Comparison of ENCODE assay signal across 9 cellular contexts in genomic region chr2:199488772-199489400, GRCh38. TPM values are rescaled to one million over a fixed set of nuclear protein-coding genes. Genes with fewer than 3 reads are reported as not detected.
DNase-seq lines count a peak whose midpoint lies in the region; ATAC-seq and TF ChIP-seq lines count a peak whose summit lies in the region.
"Had no signal": no experiment of that assay in that cellular context is flagged by ENCODE, and none has a peak within 500 bp of the region (broad histone marks: within the 10 kb centered on the region; RNA-seq: fewer than 3 reads in every experiment).

No MANE protein-coding gene starts in this region.

- no peak overlapping the region for H3K27ac Mint-ChIP-seq in activated T-cell treated with anti-CD3 and anti-CD28 coated beads, Interleukin-2, amount 50 U/mL, for 72 hours

- H3K9me3 Mint-ChIP-seq in activated T-cell treated with anti-CD3 and anti-CD28 coated beads, Interleukin-2, amount 50 U/mL, for 72 hours: no peaks in the 10 kb centered on the region

- peaks cover 29% of the 10 kb centered on the region for H3K27me3 Mint-ChIP-seq in activated T-cell treated with anti-CD3 and anti-CD28 coated beads, Interleukin-2, amount 50 U/mL, for 72 hours (ENCODE audit: low read depth)

- peak; percentile 95 for TF ChIP-seq CTCF in AG10803 (conservative IDR thresholded peaks at IDR 0.05; ENCODE audit: low read length)
- TF ChIP-seq CTCF in GM12875 (IDR thresholded peaks at IDR 0.05; ENCODE audit: borderline replicate concordance, insufficient read depth, low read depth, low read length): peak; percentile 86

- ATAC-seq in HG03064 (IDR thresholded peaks at IDR 0.05; ENCODE audit: low read depth, unreplicated experiment): peak; percentile 66
- ATAC-seq in activated T-cell treated with anti-CD3 and anti-CD28 coated beads, Interleukin-2, amount 50 U/mL, for 72 hours (replicated peaks in 1 of 2): peak; percentile 36 to 43
- no peak for ATAC-seq in GM18520 (IDR thresholded peaks at IDR 0.05; ENCODE audit: unreplicated experiment)

- H3K4me1 Mint-ChIP-seq in activated T-cell treated with anti-CD3 and anti-CD28 coated beads, Interleukin-2, amount 50 U/mL, for 72 hours (ENCODE audit: low read depth): no peaks in the 10 kb centered on the region

- H3K36me3 Mint-ChIP-seq in activated T-cell treated with anti-CD3 and anti-CD28 coated beads, Interleukin-2, amount 50 U/mL, for 72 hours (ENCODE audit: insufficient read depth in 2 of 2): no peaks in the 10 kb centered on the region

- H3K4me3 Mint-ChIP-seq in activated T-cell treated with anti-CD3 and anti-CD28 coated beads, Interleukin-2, amount 50 U/mL, for 72 hours: peak overlapping the region in 1 of 2 donors; percentile 15

- no peak overlapping the region for H3K4me3 ChIP-seq in AG10803 (ENCODE audit: low read length)
- no peak overlapping the region for H3K4me3 ChIP-seq in GM12875 (ENCODE audit: low read depth, low read length)

- DNase-seq in AG10803 (ENCODE audit: low read depth) (peak; percentile 53), NOMO-1 treated with dmso at 0.1 percent for 144 hours (lab: John Stamatoyannopoulos, UW; ENCODE audit: unreplicated experiment) (peak; percentile 15), head of caudate nucleus (peak in 38 of 42 donors; percentile 24 to 84 (median 63)), smooth muscle cell of the brain vasculature (ENCODE audit: low read depth, low spot score) (peak; percentile 31)
- peak; percentile 55 to 65 for DNase-seq in activated T-cell treated with anti-CD3 and anti-CD28 coated beads, Interleukin-2, amount 50 U/mL, for 72 hours
- DNase-seq: left cardiac atrium had no signal

- intact Hi-C loops in head of caudate nucleus (cut with DNase I): no loop called here

RNA-seq across cellular contexts. Expression of gene SATB2, which starts 31.1 kb away (rescaled TPM):
- under 1 TPM; 0.65 to 0.82 TPM for total RNA-seq in activated T-cell treated with anti-CD3 and anti-CD28 coated beads, Interleukin-2, amount 50 U/mL, for 72 hours
